8 cellular contexts compared by ENCODE assay signal in genomic region chr17:44968225-44969143, GRCh38. TPM values are rescaled to one million over a fixed set of nuclear protein-coding genes. Genes with fewer than 3 reads are reported as not detected.
DNase-seq lines count a peak whose midpoint lies in the region; ATAC-seq, FAIRE-seq and TF ChIP-seq lines count a peak whose summit lies in the region.

Gene C1QL1, minus strand, starts transcription at chr17:44968303. Its CDS starts 255 bp downstream, at chr17:44968048.

- H3K9me3 Mint-ChIP-seq in astrocyte (ENCODE audit: unreplicated experiment) = no peaks in the 10 kb centered on the region

- DNase-seq in NCI-H146 (lab: John Stamatoyannopoulos, UW) (peak; percentile 93), T-helper 22 cell (ENCODE audit: low read depth) (peak; percentile 80), astrocyte (ENCODE audit: low read depth) (peak; percentile 63), hippocampal formation (lab: John Stamatoyannopoulos, UW) (peak; percentile 71 to 74), retinal pigment epithelial cell (ENCODE audit: low read depth) (peak; percentile 41), aorta (peak; percentile 93 to 97)

- peak within 1 kb of the TSS; percentile 76 for H3K4me3 Mint-ChIP-seq in astrocyte (ENCODE audit: unreplicated experiment)

- peak within 1 kb of the TSS; percentile 62 for H2AFZ ChIP-seq in astrocyte (ENCODE audit: low read depth, low read length)

- WGBS in aorta, 2 donors = 8% methylated on average over 50 to 81 of the region's 81 CpGs

- H3K4me2 ChIP-seq in astrocyte (ENCODE audit: low read length) = peak within 1 kb of the TSS; percentile 99

- H3K36me3 ChIP-seq in astrocyte (ENCODE audit: insufficient read depth, low read length) (no peaks in the 10 kb centered on the region), aorta (ENCODE audit: control insufficient read depth in 1 of 2, insufficient read depth in 2 of 2, low read length in 1 of 2) (no peaks in the 10 kb centered on the region)

- peak within 1 kb of the TSS; percentile 62 for H3K27ac Mint-ChIP-seq in astrocyte (ENCODE audit: unreplicated experiment)

- no peaks in the 10 kb centered on the region for H4K20me1 ChIP-seq in astrocyte (ENCODE audit: insufficient read depth, low read length)

- peaks cover 46% of the 10 kb centered on the region for H3K27me3 Mint-ChIP-seq in astrocyte (ENCODE audit: low read depth, unreplicated experiment)

- intact Hi-C loops in aorta (cut with DNase I) = loop anchor here in 1 of 2 donors (5.0 kb wide), 1 partner anchor 54 kb away; no protein-coding TSS in a partner anchor

- TF ChIP-seq CTCF in astrocyte (IDR thresholded peaks at IDR 0.05; ENCODE audit: insufficient read depth, low read depth, low read length) (no peak), retinal pigment epithelial cell (conservative IDR thresholded peaks at IDR 0.05; ENCODE audit: low read depth, low read length) (peak; percentile 16)

- H3K9me3 ChIP-seq in astrocyte (ENCODE audit: insufficient read depth, low read depth, low read length) (no peaks in the 10 kb centered on the region), aorta (ENCODE audit: control insufficient read depth, low read length) (no peaks in the 10 kb centered on the region)

- H3K27me3 ChIP-seq in astrocyte (ENCODE audit: insufficient read depth, low read length) = peaks cover 33% of the 10 kb centered on the region
- H3K27me3 ChIP-seq in aorta (ENCODE audit: control insufficient read depth in 1 of 2, insufficient read depth in 2 of 2, low read length in 1 of 2) = no peaks in the 10 kb centered on the region

- peak within 1 kb of the TSS; percentile 59; the same call in 1 of the 2 replicates for H3K4me3 ChIP-seq in GM08714 (ENCODE audit: low read length)
- H3K4me3 ChIP-seq in astrocyte (ENCODE audit: insufficient read depth, low read depth, low read length) = peak within 1 kb of the TSS; percentile 55
- H3K4me3 ChIP-seq in retinal pigment epithelial cell (ENCODE audit: low read length) = peak within 1 kb of the TSS; percentile 45
- H3K4me3 ChIP-seq in aorta (ENCODE audit: low read length in 2 of 2) = peak within 1 kb of the TSS in 1 of 2 donors; percentile 19

- no peak for FAIRE-seq in astrocyte (lab: Jason Lieb, UNC)

- peak within 1 kb of the TSS; percentile 58 for H3K9ac ChIP-seq in astrocyte (ENCODE audit: low read length)

- no peaks in the 10 kb centered on the region for H3K79me2 ChIP-seq in astrocyte (ENCODE audit: insufficient read depth, low read length)

- H3K4me1 Mint-ChIP-seq in astrocyte (ENCODE audit: low read depth, unreplicated experiment) = peaks cover 10% of the 10 kb centered on the region

- H3K4me1 ChIP-seq in astrocyte (ENCODE audit: insufficient read depth, low read length) = peaks cover 21% of the 10 kb centered on the region
- no peaks in the 10 kb centered on the region for H3K4me1 ChIP-seq in aorta (ENCODE audit: control insufficient read depth in 1 of 2, insufficient read depth in 2 of 2, low read length in 2 of 2)

- ATAC-seq in HG02759 (IDR thresholded peaks at IDR 0.05; ENCODE audit: unreplicated experiment) (peak; percentile 90), aorta (ENCODE audit: low FRiP score) (peak; percentile 97)

- H3K27ac ChIP-seq in astrocyte (ENCODE audit: low read depth, low read length) = no peak within 1 kb of the TSS
- no peak within 1 kb of the TSS for H3K27ac ChIP-seq in aorta (ENCODE audit: low read depth in 1 of 2, low read length in 2 of 2)

- H3K36me3 Mint-ChIP-seq in astrocyte (ENCODE audit: low read depth, unreplicated experiment) = no peaks in the 10 kb centered on the region

RNA-seq across cellular contexts. Expression of gene C1QL1, which starts in this region (rescaled TPM):
- total RNA-seq in astrocyte (not detected in 2 replicates), aorta (1 to 10 TPM in 1 of 2 donors, not detected in 1; 1.3 TPM)
- polyA plus RNA-seq in aorta = not detected

Comparison
In these comparisons a context has a peak if more than half of its experiments do, and no peak if none do; other contexts are left out.
1. Peak in DNase-seq, H3K4me3 ChIP-seq, H3K9ac ChIP-seq and H3K4me2 ChIP-seq in astrocyte; RNA of the gene not detected or under 1 TPM.
2. DNase-seq: peak in every context shown above with its lines; median percentile 95 in aorta; 93 in NCI-H146; 80 in T-helper 22 cell; 72 in hippocampal formation; 63 in astrocyte; 41 in retinal pigment epithelial cell.